11 cellular contexts compared by ENCODE assay signal in genomic region chr18:11883153-11883552, GRCh38. TPM values are rescaled to one million over a fixed set of nuclear protein-coding genes. Genes with fewer than 3 reads are reported as not detected.
DNase-seq lines count a peak whose midpoint lies in the region; ATAC-seq and TF ChIP-seq lines count a peak whose summit lies in the region.
"Had no signal": no experiment of that assay in that cellular context is flagged by ENCODE, and none has a peak within 500 bp of the region (broad histone marks: within the 10 kb centered on the region; RNA-seq: fewer than 3 reads in every experiment).

No MANE protein-coding gene starts in this region.

- no peak overlapping the region for H3K4me3 ChIP-seq in fibroblast of villous mesenchyme (ENCODE audit: low read depth, low read length)
- H3K4me3 ChIP-seq: ascending aorta had no signal

- DNase-seq in GM13977 (ENCODE audit: low spot score) = peak; percentile 75
- DNase-seq in fibroblast of villous mesenchyme (ENCODE audit: low read depth) = peak; percentile 42
- no peak for DNase-seq in activated CD4-positive, alpha-beta T cell treated with anti-CD3 and anti-CD28 coated beads for 4 hours
- no peak for DNase-seq in NCI-H187 treated with DMSO at 0.1 percent for 48 hours (lab: John Stamatoyannopoulos, UW)
- DNase-seq in COR-L47 (lab: John Stamatoyannopoulos, UW) = no peak
- DNase-seq in COLO829 (ENCODE audit: low spot score) = no peak
- DNase-seq: activated CD4-positive, alpha-beta T cell treated with anti-CD3 and anti-CD28 coated beads for 1 hour; NCI-H69 had no signal

- in situ Hi-C loops in GM13977 (cut with MboI; ENCODE audit: low pct_unique_long_range_greater_than_20kb, low sequenced_read_pairs, unreplicated experiment) = loop anchor here (25.0 kb wide), 1 partner anchor 96 kb away; no protein-coding TSS in a partner anchor

- ATAC-seq in GM21619 (IDR thresholded peaks at IDR 0.05; ENCODE audit: unreplicated experiment) = peak; percentile 86
- peak; percentile 79 for ATAC-seq in HG03565 (IDR thresholded peaks at IDR 0.05; ENCODE audit: unreplicated experiment)

- TF ChIP-seq CTCF in GM13977 (IDR thresholded peaks at IDR 0.05; ENCODE audit: extremely low read depth, insufficient read depth, missing control alignments) (no peak), fibroblast of villous mesenchyme (IDR thresholded peaks at IDR 0.05; ENCODE audit: insufficient read depth, low read depth, low read length) (no peak)

RNA-seq across cellular contexts. Expression of gene MPPE1, which starts 25.0 kb away (rescaled TPM):
- 21.9 and 27.2 TPM in 2 replicates for total RNA-seq in fibroblast of villous mesenchyme

RNA-seq across cellular contexts. Expression of gene CHMP1B, which starts 31.9 kb away (rescaled TPM):
- total RNA-seq in fibroblast of villous mesenchyme = 38.7 and 40.6 TPM in 2 replicates

Comparison
In these comparisons a context has a peak if more than half of its experiments do, and no peak if none do; other contexts are left out.
1. DNase-seq: peak in GM13977 (single experiment) and fibroblast of villous mesenchyme (single experiment); none in activated CD4-positive, alpha-beta T cell treated with anti-CD3 and anti-CD28 coated beads for 4 hours (0 of 2), NCI-H187 treated with DMSO at 0.1 percent for 48 hours (single experiment), COR-L47 (single experiment) and COLO829 (single experiment).